In genomic region chr17:63600569-63601438, GRCh38 we compare ENCODE assay signal across 1 cellular context.
A peak's percentile ranks its signal among the peaks of the same experiment; 100 is the strongest.
TF ChIP-seq lines count a peak whose summit lies in the region.

TACO1 (plus strand) TSS chr17:63600895; CDS start chr17:63601084, 189 bp downstream.

TF ChIP-seq in K562, 482 proteins besides CTCF, POLR2A, EP300 and RAD21 (continued from another document and continues in another):
- TF ChIP-seq NKRF (IDR thresholded peaks at IDR 0.05; ENCODE audit: borderline replicate concordance): no peak
- TF ChIP-seq RBM17 (IDR thresholded peaks at IDR 0.05; ENCODE audit: borderline replicate concordance, low read depth, low read length): no peak
- TF ChIP-seq TCF7L2 (IDR thresholded peaks at IDR 0.05; ENCODE audit: low read depth, low read length): no peak
- TF ChIP-seq ETV6 (IDR thresholded peaks at IDR 0.05; ENCODE audit: borderline replicate concordance in 1 of 2, low read depth in 2 of 2, low read length in 1 of 2): no peak; a peak in 1 of 4 replicates
- no peak for TF ChIP-seq ETV6 (CRISPR knock-in tag; IDR thresholded peaks at IDR 0.05; ENCODE audit: borderline replicate concordance)
- TF ChIP-seq ZNF124 (CRISPR knock-in tag; IDR thresholded peaks at IDR 0.05): no peak
- TF ChIP-seq KLF6 (CRISPR knock-in tag; IDR thresholded peaks at IDR 0.05; ENCODE audit: borderline replicate concordance): no peak
- 0 out of 2 replicates have a peak, but pooled peaks have one; percentile 53 for TF ChIP-seq HMBOX1 (IDR thresholded peaks at IDR 0.05)
- TF ChIP-seq ZNF57 (CRISPR knock-in tag; IDR thresholded peaks at IDR 0.05): no peak
- TF ChIP-seq SMAD2 (IDR thresholded peaks at IDR 0.05; ENCODE audit: low read depth, low read length): no peak
- no peak for TF ChIP-seq YBX1 (IDR thresholded peaks at IDR 0.05)
- TF ChIP-seq SIN3A (IDR thresholded peaks at IDR 0.05; ENCODE audit: borderline replicate concordance in 2 of 2, control insufficient read depth in 1 of 2, low read depth in 2 of 2, low read length in 2 of 2): peak; percentile 49 to 88; a peak in 2 of 4 replicates
- TF ChIP-seq NBN (IDR thresholded peaks at IDR 0.05; ENCODE audit: low read depth): peak; percentile 48; the same call in 1 of the 2 replicates
- no peak for TF ChIP-seq ZKSCAN8 (CRISPR knock-in tag; IDR thresholded peaks at IDR 0.05)
- TF ChIP-seq CBX1 (IDR thresholded peaks at IDR 0.05; ENCODE audit: low read depth): peak; percentile 88
- no peak for TF ChIP-seq ZFP36 (IDR thresholded peaks at IDR 0.05; ENCODE audit: low read depth, low read length, partially characterized antibody)
- no peak for TF ChIP-seq MED1 (CRISPR knock-in tag; IDR thresholded peaks at IDR 0.05; ENCODE audit: borderline replicate concordance)
- peak; percentile 90 for TF ChIP-seq ZC3H11A (IDR thresholded peaks at IDR 0.05; ENCODE audit: low read depth, low read length)
- 0 out of 4 replicates have a peak, but pooled peaks of 1 of the 2 experiments have one; percentile 18 for TF ChIP-seq NRF1 (conservative IDR thresholded peaks at IDR 0.05 in 1 of 2, IDR thresholded peaks at IDR 0.05 in 1 of 2)
- TF ChIP-seq PKNOX1 (IDR thresholded peaks at IDR 0.05): peak; percentile 47
- no peak for TF ChIP-seq CBFA2T2 (conservative IDR thresholded peaks at IDR 0.05)
- TF ChIP-seq DNMT1 (IDR thresholded peaks at IDR 0.05): no peak
- TF ChIP-seq ZNF263 (CRISPR knock-in tag; IDR thresholded peaks at IDR 0.05; ENCODE audit: borderline replicate concordance): 0 out of 2 replicates have a peak, but pooled peaks have one; percentile 58
- TF ChIP-seq ATF2 (CRISPR knock-in tag; IDR thresholded peaks at IDR 0.05): no peak
- 0 out of 2 replicates have a peak, but pooled peaks have one; percentile 56 for TF ChIP-seq CREB3 (tag; conservative IDR thresholded peaks at IDR 0.05; ENCODE audit: low read depth)
- peak; percentile 79 for TF ChIP-seq ELF2 (CRISPR knock-in tag; IDR thresholded peaks at IDR 0.05)
- no peak for TF ChIP-seq USF2 (CRISPR knock-in tag; IDR thresholded peaks at IDR 0.05)
- TF ChIP-seq PPARD (CRISPR knock-in tag; IDR thresholded peaks at IDR 0.05): no peak
- TF ChIP-seq MAFG (tag; conservative IDR thresholded peaks at IDR 0.05): no peak
- peak; percentile 77 for TF ChIP-seq TAF7 (tag; IDR thresholded peaks at IDR 0.05)
- peak; percentile 53; the same call in 1 of the 2 replicates for TF ChIP-seq STAT6 (CRISPR knock-in tag; IDR thresholded peaks at IDR 0.05)
- no peak for TF ChIP-seq THAP7 (CRISPR knock-in tag; IDR thresholded peaks at IDR 0.05)
- peak; percentile 96 for TF ChIP-seq ESRRA (IDR thresholded peaks at IDR 0.05; ENCODE audit: borderline replicate concordance, low read depth)
- no peak for TF ChIP-seq ID3 (CRISPR knock-in tag; IDR thresholded peaks at IDR 0.05)
- TF ChIP-seq ID3 (tag; IDR thresholded peaks at IDR 0.05): peak; percentile 81
- TF ChIP-seq SFPQ (IDR thresholded peaks at IDR 0.05; ENCODE audit: low read depth, low read length): no peak
- TF ChIP-seq NFXL1 (CRISPR knock-in tag; IDR thresholded peaks at IDR 0.05): no peak
- no peak for TF ChIP-seq NR4A1 (CRISPR knock-in tag; IDR thresholded peaks at IDR 0.05)
- peak; percentile 63; the same call in 1 of the 2 replicates for TF ChIP-seq NR4A1 (tag; IDR thresholded peaks at IDR 0.05)
- TF ChIP-seq ZNF699 (CRISPR knock-in tag; IDR thresholded peaks at IDR 0.05; ENCODE audit: insufficient replicate concordance): no peak
- 0 out of 2 replicates have a peak, but pooled peaks have one; percentile 13 for TF ChIP-seq GATAD2A (IDR thresholded peaks at IDR 0.05)
- TF ChIP-seq SMAD4 (CRISPR knock-in tag; conservative IDR thresholded peaks at IDR 0.05): peak; percentile 77
- TF ChIP-seq MCM5 (IDR thresholded peaks at IDR 0.05; ENCODE audit: low read depth): no peak
- TF ChIP-seq CSDE1 (IDR thresholded peaks at IDR 0.05): no peak; a peak in 1 of 4 replicates
- no peak for TF ChIP-seq CAMTA2 (CRISPR knock-in tag; conservative IDR thresholded peaks at IDR 0.05)
- TF ChIP-seq ZNF232 (CRISPR knock-in tag; IDR thresholded peaks at IDR 0.05): no peak
- no peak for TF ChIP-seq TSC22D4 (tag; IDR thresholded peaks at IDR 0.05)
- no peak for TF ChIP-seq NFIX (CRISPR knock-in tag; IDR thresholded peaks at IDR 0.05; ENCODE audit: low read depth)
- TF ChIP-seq NFE2 (IDR thresholded peaks at IDR 0.05; ENCODE audit: low read depth): no peak; the same call in 1 of the 2 replicates
- TF ChIP-seq PATZ1 (CRISPR knock-in tag; IDR thresholded peaks at IDR 0.05; ENCODE audit: borderline replicate concordance): no peak
- TF ChIP-seq SLC30A9 (CRISPR knock-in tag; IDR thresholded peaks at IDR 0.05): no peak
- TF ChIP-seq LEF1 (IDR thresholded peaks at IDR 0.05): no peak
- TF ChIP-seq CGGBP1 (CRISPR knock-in tag; IDR thresholded peaks at IDR 0.05): peak; percentile 93
- TF ChIP-seq DPF2 (IDR thresholded peaks at IDR 0.05): peak; percentile 45; the same call in 1 of the 2 replicates
- TF ChIP-seq ZNF274 (IDR thresholded peaks at IDR 0.05; ENCODE audit: borderline replicate concordance, low read depth, low read length): no peak; the same call in 1 of the 2 replicates
- TF ChIP-seq ASH1L (IDR thresholded peaks at IDR 0.05; ENCODE audit: borderline replicate concordance, low read depth, partially characterized antibody): no peak
